In genomic region chr1:50968884-50969610, GRCh38 we compare ENCODE assay signal across 8 cellular contexts. TPM values are rescaled to one million over a fixed set of nuclear protein-coding genes. Genes with fewer than 3 reads are reported as not detected.
A peak's percentile ranks its signal among the peaks of the same experiment; 100 is the strongest.
DNase-seq lines count a peak whose midpoint lies in the region; ATAC-seq and TF ChIP-seq lines count a peak whose summit lies in the region.

No MANE protein-coding gene starts in this region.

- H3K9me3 ChIP-seq in right atrium auricular region (no peaks in the 10 kb centered on the region), prostate gland (no peaks in the 10 kb centered on the region)

- intact Hi-C loops in prostate gland (cut with DNase I) = no loop called here

- 0% methylated on average over 46 to 64 of the region's 64 CpGs for WGBS in adipose tissue, 3 donors
- WGBS in prostate gland = 0% methylated on average over 57 of the region's 64 CpGs

- H3K27ac ChIP-seq in RWPE1 (peak overlapping the region; percentile 97), adipose tissue (ENCODE audit: low read depth, low read length) (peak overlapping the region; percentile 94), right atrium auricular region (peak overlapping the region; percentile 99 to 100), prostate gland (peak overlapping the region; percentile 94 to 98)

- H3K4me1 ChIP-seq in right atrium auricular region = peaks cover 0 to 15% of the 10 kb centered on the region in 2 donors
- H3K4me1 ChIP-seq in prostate gland (replicated peaks) = no peaks in the 10 kb centered on the region

- no peak for TF ChIP-seq POLR2A in prostate gland (IDR thresholded peaks at IDR 0.05)

- ATAC-seq in GM18867 (IDR thresholded peaks at IDR 0.05; ENCODE audit: unreplicated experiment) (peak; percentile 26), HG03066 (IDR thresholded peaks at IDR 0.05; ENCODE audit: low read depth, unreplicated experiment) (peak; percentile 17)

- CTCF ChIA-PET in RWPE1 (lab: Yijun Ruan, JAX) = interaction anchor here (0.6 to 0.7 kb wide), 5 partner anchors 9 to 405 kb away, joined by 3 to 4 read pairs (median 3); partner anchors contain the start of gene FAF1

- POLR2A ChIA-PET in RWPE1 (lab: Yijun Ruan, JAX; ENCODE audit: low non-redundant PET) = no interaction called here

- H3K4me3 ChIP-seq in right atrium auricular region (peak overlapping the region; percentile 89 to 91), prostate gland (peak overlapping the region; percentile 67 to 79)

- TF ChIP-seq CTCF in RWPE1 (conservative IDR thresholded peaks at IDR 0.05; ENCODE audit: low read depth) (no peak), right atrium auricular region (IDR thresholded peaks at IDR 0.05) (no peak), prostate gland (IDR thresholded peaks at IDR 0.05) (no peak)

- peak; percentile 49 for DNase-seq in AG08396 (ENCODE audit: low spot score)
- DNase-seq in RWPE1 (ENCODE audit: low spot score) = peak; percentile 46
- DNase-seq in right atrium auricular region (ENCODE audit: low spot score) = no peak
- peak; percentile 49 for DNase-seq in prostate gland (ENCODE audit: low spot score)
- DNase-seq in superior temporal gyrus (ENCODE audit: extremely low spot score) = no peak

- no peaks in the 10 kb centered on the region for H3K27me3 ChIP-seq in right atrium auricular region
- no peaks in the 10 kb centered on the region for H3K27me3 ChIP-seq in prostate gland (replicated peaks; ENCODE audit: insufficient read depth)

- no peaks in the 10 kb centered on the region for H3K36me3 ChIP-seq in right atrium auricular region
- no peaks in the 10 kb centered on the region for H3K36me3 ChIP-seq in prostate gland

RNA-seq across cellular contexts. Expression of gene CDKN2C, which starts 1.0 kb away (rescaled TPM):
- polyA plus RNA-seq in adipose tissue = 100 to 1,000 TPM in 1 of 3 donors, 10 to 100 TPM in 2; 28.6 to 138 (median 70.4) TPM
- total RNA-seq in right atrium auricular region (10 to 100 TPM; 11.3 to 15.9 TPM), prostate gland (1 to 10 TPM; 6.8 to 8.4 TPM)

RNA-seq across cellular contexts. Expression of gene FAF1, which starts 9.0 kb away (rescaled TPM):
- polyA plus RNA-seq in adipose tissue = 10 to 100 TPM; 26.5 to 32.8 (median 28.2) TPM
- total RNA-seq in right atrium auricular region = 10 to 100 TPM; 36.1 to 68.8 TPM
- 10 to 100 TPM; 40.4 to 41.5 TPM for total RNA-seq in prostate gland

Comparison
In these comparisons a context has a peak if more than half of its experiments do, and no peak if none do; other contexts are left out.
1. DNase-seq: peak in AG08396 (single experiment), RWPE1 (single experiment) and prostate gland (single experiment); none in right atrium auricular region (single experiment) and superior temporal gyrus (single experiment).
2. Peak in every context shown above with its lines, with median percentiles within 50 percentile points of each other: H3K27ac ChIP-seq.